Comparison of ENCODE assay signal across 1 cellular context in genomic region chr15:40011303-40011702, GRCh38.
TF ChIP-seq lines count a peak whose summit lies in the region.

No MANE protein-coding gene starts in this region.

TF ChIP-seq in GM23338, 12 proteins besides CTCF, POLR2A, EP300 and RAD21 (continued from another document):
- TF ChIP-seq ETS1 (IDR thresholded peaks at IDR 0.05) (no peak), STAT1 (IDR thresholded peaks at IDR 0.05; ENCODE audit: unreplicated experiment) (no peak), NANOG (IDR thresholded peaks at IDR 0.05; ENCODE audit: borderline replicate concordance) (no peak), ZNF331 (CRISPR knock-in tag; IDR thresholded peaks at IDR 0.05; ENCODE audit: low read depth) (no peak), ZNF114 (CRISPR knock-in tag; IDR thresholded peaks at IDR 0.05) (no peak), POLR2AphosphoS5 (IDR thresholded peaks at IDR 0.05; ENCODE audit: low read depth) (no peak), REST (IDR thresholded peaks at IDR 0.05; ENCODE audit: unreplicated experiment) (no peak), EZH2phosphoT487 (IDR thresholded peaks at IDR 0.05; ENCODE audit: unreplicated experiment) (no peak)
